12 cellular contexts compared by ENCODE assay signal in the genomic region with DNA sequence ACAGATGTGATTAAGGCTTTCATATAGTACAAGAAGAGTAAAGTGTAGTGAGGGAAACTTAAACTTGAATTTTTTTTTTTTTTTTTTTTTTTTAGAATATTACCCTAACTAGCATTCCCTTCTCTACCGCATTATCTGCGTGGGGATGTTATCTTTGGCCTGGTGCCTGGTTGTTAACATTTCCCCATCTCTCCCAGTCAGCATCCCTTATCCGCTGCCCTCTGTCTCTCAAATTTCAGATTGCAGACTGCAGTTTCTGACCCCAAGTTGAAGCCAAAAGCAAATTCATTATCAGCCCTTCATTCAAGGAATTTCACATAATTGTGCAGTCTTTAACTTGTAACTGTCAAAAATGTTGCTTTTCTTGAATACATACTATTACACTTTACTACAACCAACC.
DNase-seq lines count a peak whose midpoint lies in the region; FAIRE-seq and TF ChIP-seq lines count a peak whose summit lies in the region.
"Had no signal": no experiment of that assay in that cellular context is flagged by ENCODE, and none has a peak within 500 bp of the region (broad histone marks: within the 10 kb centered on the region; RNA-seq: fewer than 3 reads in every experiment).

No MANE protein-coding gene starts in this region.

- H3K4me1 Mint-ChIP-seq in MCF 10A (ENCODE audit: insufficient read depth, unreplicated experiment) (no peaks in the 10 kb centered on the region), CD14-positive monocyte (no peaks in the 10 kb centered on the region)
- H3K4me1 Mint-ChIP-seq: CD8-positive, alpha-beta memory T cell had no signal

- no peak overlapping the region for H3K27ac Mint-ChIP-seq in MCF 10A (ENCODE audit: low read depth, unreplicated experiment)
- no peak overlapping the region for H3K27ac Mint-ChIP-seq in CD14-positive monocyte
- H3K27ac Mint-ChIP-seq: activated T-cell treated with anti-CD3 and anti-CD28 coated beads, Interleukin-2, amount 50 U/mL, for 72 hours; CD8-positive, alpha-beta memory T cell had no signal

- no peak for FAIRE-seq in urothelium cell line (lab: Jason Lieb, UNC)

- TF ChIP-seq CTCF in MCF 10A (IDR thresholded peaks at IDR 0.05; ENCODE audit: unreplicated experiment) (peak; percentile 32), breast epithelium (IDR thresholded peaks at IDR 0.05) (no peak), OCI-LY3 (IDR thresholded peaks at IDR 0.05; ENCODE audit: low read depth, low read length) (peak; percentile 21; the same call in 1 of the 2 replicates), CD14-positive monocyte (IDR thresholded peaks at IDR 0.05) (no peak)

- DNase-seq in MCF 10A (ENCODE audit: unreplicated experiment) (peak; percentile 49), breast epithelium (ENCODE audit: low spot score in 2 of 2) (no peak), globus pallidus (ENCODE audit: low spot score) (peak; percentile 11), urothelium cell line (ENCODE audit: low spot score) (peak; percentile 5), T-helper 1 cell (no peak), anterior cingulate cortex (lab: John Stamatoyannopoulos, UW) (no peak), CD14-positive monocyte (ENCODE audit: low spot score) (no peak)
- DNase-seq: activated T-cell treated with anti-CD3 and anti-CD28 coated beads, Interleukin-2, amount 50 U/mL, for 72 hours; CD8-positive, alpha-beta memory T cell; SIG-M5; stimulated activated CD8-positive, alpha-beta memory T cell treated with anti-CD3 and anti-CD28 coated beads, Interleukin-4, amount 100 ng/mL, for 48 hours had no signal

- TF ChIP-seq POLR2A in breast epithelium (IDR thresholded peaks at IDR 0.05) = no peak

- H3K27me3 ChIP-seq in breast epithelium (no peaks in the 10 kb centered on the region), OCI-LY3 (ENCODE audit: low read depth, low read length) (no peaks in the 10 kb centered on the region)

- H3K36me3 ChIP-seq in breast epithelium (no peaks in the 10 kb centered on the region), OCI-LY3 (replicated peaks; ENCODE audit: low read depth, low read length) (no peaks in the 10 kb centered on the region)

- POLR2A ChIA-PET in MCF 10A (lab: Yijun Ruan, JAX) = no interaction called here

- H3K27ac ChIP-seq in breast epithelium (no peak overlapping the region), OCI-LY3 (ENCODE audit: low read length) (no peak overlapping the region)

- H3K9me3 Mint-ChIP-seq in MCF 10A (ENCODE audit: unreplicated experiment) (no peaks in the 10 kb centered on the region), CD14-positive monocyte (peaks cover 0 to 5% (median 0%) of the 10 kb centered on the region in 7 donors)

- BruUV-seq in MCF 10A (replicated peaks; lab: Mats Ljungman, UMichigan) = no TSS peak

- H3K4me3 Mint-ChIP-seq in MCF 10A (ENCODE audit: unreplicated experiment) (no peak overlapping the region), CD14-positive monocyte (no peak overlapping the region)
- H3K4me3 Mint-ChIP-seq: activated T-cell treated with anti-CD3 and anti-CD28 coated beads, Interleukin-2, amount 50 U/mL, for 72 hours; CD8-positive, alpha-beta memory T cell had no signal

- peaks cover 13% of the 10 kb centered on the region for H3K27me3 Mint-ChIP-seq in MCF 10A (ENCODE audit: insufficient read depth, unreplicated experiment)
- H3K27me3 Mint-ChIP-seq in CD14-positive monocyte (ENCODE audit: low read depth in 3 of 3) = no peaks in the 10 kb centered on the region
- H3K27me3 Mint-ChIP-seq: CD8-positive, alpha-beta memory T cell had no signal

- H3K9ac ChIP-seq in OCI-LY3 (ENCODE audit: low read length) = no peak overlapping the region

- no peak overlapping the region for H2AFZ ChIP-seq in OCI-LY3 (ENCODE audit: low read depth, low read length)

- CTCF ChIA-PET in MCF 10A (lab: Yijun Ruan, JAX) = interaction anchor here (0.7 to 1.2 kb wide), 8 partner anchors 9 to 1832 kb away, joined by 3 to 8 read pairs (median 3); no protein-coding TSS in a partner anchor

- H3K4me3 ChIP-seq in breast epithelium (no peak overlapping the region), OCI-LY3 (ENCODE audit: low read length) (no peak overlapping the region)

- H4K20me1 ChIP-seq in OCI-LY3 (ENCODE audit: insufficient read depth, low read length) = no peaks in the 10 kb centered on the region

- intact Hi-C loops in MCF 10A (cut with micrococcal nuclease) = no loop called here
- intact Hi-C loops in breast epithelium (cut with DNase I; ENCODE audit: low total_unique reads) = no loop called here
- intact Hi-C loops in CD14-positive monocyte (cut with micrococcal nuclease) = no loop called here

- H3K4me2 ChIP-seq in OCI-LY3 (ENCODE audit: low read length) = no peak overlapping the region

- H3K36me3 Mint-ChIP-seq in MCF 10A (ENCODE audit: insufficient read depth, unreplicated experiment) (no peaks in the 10 kb centered on the region), CD14-positive monocyte (no peaks in the 10 kb centered on the region)
- H3K36me3 Mint-ChIP-seq: CD8-positive, alpha-beta memory T cell had no signal

- no peaks in the 10 kb centered on the region for H3K79me2 ChIP-seq in OCI-LY3 (ENCODE audit: low read length)

- H3K4me1 ChIP-seq in breast epithelium (no peaks in the 10 kb centered on the region), OCI-LY3 (ENCODE audit: low read length) (no peaks in the 10 kb centered on the region)

- H3K9me3 ChIP-seq in breast epithelium = no peaks in the 10 kb centered on the region
- no peaks in the 10 kb centered on the region for H3K9me3 ChIP-seq in OCI-LY3 (ENCODE audit: insufficient read depth, low read length)

Comparison
In these comparisons a context has a peak if more than half of its experiments do, and no peak if none do; other contexts are left out.
1. DNase-seq: peak in MCF 10A (single experiment), globus pallidus (single experiment) and urothelium cell line (single experiment); none in breast epithelium (0 of 2), T-helper 1 cell (0 of 5), anterior cingulate cortex (0 of 58) and CD14-positive monocyte (single experiment).
2. CTCF ChIP-seq: peak in MCF 10A (single experiment) and OCI-LY3 (single experiment); none in breast epithelium (0 of 3) and CD14-positive monocyte (single experiment).